ENCODE assay signal across 2 cellular contexts in genomic region chr11:36432747-36433146, GRCh38.
TF ChIP-seq lines count a peak whose summit lies in the region.

No MANE protein-coding gene starts in this region.

TF ChIP-seq in A549, 52 proteins besides CTCF, POLR2A, EP300 and RAD21 (continued from another document):
- TF ChIP-seq BCL3 (IDR thresholded peaks at IDR 0.05) (no peak), RFX5 (IDR thresholded peaks at IDR 0.05) (no peak), CEBPB (IDR thresholded peaks at IDR 0.05) (no peak), USF2 (IDR thresholded peaks at IDR 0.05) (no peak), CBX2 (IDR thresholded peaks at IDR 0.05; ENCODE audit: borderline replicate concordance, low read depth) (no peak), NR3C1 (IDR thresholded peaks at IDR 0.05) (no peak), RNF2 (IDR thresholded peaks at IDR 0.05; ENCODE audit: borderline replicate concordance, low read depth) (no peak), E2F6 (IDR thresholded peaks at IDR 0.05; ENCODE audit: borderline replicate concordance, low read depth) (no peak), EHMT2 (IDR thresholded peaks at IDR 0.05; ENCODE audit: low read depth) (no peak), TP53 (CRISPR knock-in tag; IDR thresholded peaks at IDR 0.05) (no peak)

TF ChIP-seq in endothelial cell of umbilical vein, 7 proteins besides CTCF, POLR2A, EP300 and RAD21 (continued from another document):
- TF ChIP-seq MAX (IDR thresholded peaks at IDR 0.05; ENCODE audit: insufficient read depth, insufficient read length) (no peak), EZH2 (IDR thresholded peaks at IDR 0.05; ENCODE audit: borderline replicate concordance, low read depth, low read length, severe bottlenecking) (no peak), POLR2AphosphoS5 (IDR thresholded peaks at IDR 0.05; ENCODE audit: insufficient read depth, low read depth, low read length) (no peak)
